27 cellular contexts compared by ENCODE assay signal in genomic region chr7:146830686-146831085, GRCh38.
"Had no signal": no experiment of that assay in that cellular context is flagged by ENCODE, and none has a peak within 500 bp of the region (broad histone marks: within the 10 kb centered on the region; RNA-seq: fewer than 3 reads in every experiment).

No MANE protein-coding gene starts in this region.

- H3K36me3 ChIP-seq: colonic mucosa, esophagus squamous epithelium, gastrocnemius medialis, heart right ventricle, left ventricle myocardium inferior, lower lobe of right lung had no signal

- H3K27ac ChIP-seq: colonic mucosa, epithelial cell of prostate, esophagus squamous epithelium, gastrocnemius medialis, heart right ventricle, left ventricle myocardium inferior, lower lobe of right lung had no signal

- H3K4me3 ChIP-seq: colonic mucosa, esophagus squamous epithelium, gastrocnemius medialis, heart right ventricle, left ventricle myocardium inferior, lower lobe of right lung, mucosa of descending colon had no signal

- H3K27me3 ChIP-seq: colonic mucosa, esophagus squamous epithelium, gastrocnemius medialis, heart right ventricle had no signal

- H3K9me3 ChIP-seq: colonic mucosa, esophagus squamous epithelium, gastrocnemius medialis, lower lobe of right lung had no signal

- H3K4me1 ChIP-seq: colonic mucosa, esophagus squamous epithelium, gastrocnemius medialis, heart right ventricle, left ventricle myocardium inferior, lower lobe of right lung had no signal

- ATAC-seq: effector memory CD8-positive, alpha-beta T cell; esophagus mucosa; gastrocnemius medialis; heart right ventricle; left colon; left lobe of liver; lower lobe of right lung; mucosa of descending colon had no signal

- DNase-seq: colonic mucosa; cortex of kidney; effector CD8-positive, alpha-beta T cell; effector memory CD8-positive, alpha-beta T cell; endodermal cell; erythroblast; esophagus squamous epithelium; foreskin fibroblast; foreskin melanocyte; gastrocnemius medialis; glutamatergic neuron; head of caudate nucleus; heart right ventricle; hypothalamus; immature natural killer cell; islet precursor cell; kidney; kidney glomerular epithelial cell; left colon; left ventricle myocardium inferior; lower lobe of right lung; mesenchymal stem cell; mucosa of descending colon; naive B cell had no signal
